Comparison of ENCODE assay signal across 1 cellular context in the genomic region with DNA sequence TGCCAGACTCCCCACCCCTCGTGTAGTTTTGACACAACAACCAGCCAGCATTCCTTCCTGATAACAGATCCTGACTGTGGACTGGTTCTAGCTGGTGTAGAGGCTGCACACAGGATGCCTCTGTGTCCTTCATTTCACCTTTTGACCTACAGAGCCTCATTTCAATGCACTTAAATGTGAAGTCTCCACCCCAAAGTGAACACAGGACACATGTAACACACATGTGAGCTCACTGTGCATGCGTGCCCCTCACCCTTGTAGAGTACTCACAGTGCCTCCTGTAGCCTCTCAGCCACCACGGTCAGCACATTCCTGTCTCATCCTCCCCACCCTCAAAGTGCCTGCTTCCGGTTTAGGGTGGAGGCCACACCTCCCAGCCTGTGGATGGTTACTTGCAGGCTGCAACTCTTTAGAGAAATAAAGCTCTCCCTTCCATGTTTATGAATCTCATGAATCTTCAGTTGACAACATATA.
TF ChIP-seq lines count a peak whose summit lies in the region.

No MANE protein-coding gene starts in this region.

TF ChIP-seq in SK-N-SH treated with all-trans-retinoic acid at 6 μM for 48 hours, 23 proteins besides CTCF, POLR2A, EP300 and RAD21 (continued from another document):
- TF ChIP-seq, protein P1, sequence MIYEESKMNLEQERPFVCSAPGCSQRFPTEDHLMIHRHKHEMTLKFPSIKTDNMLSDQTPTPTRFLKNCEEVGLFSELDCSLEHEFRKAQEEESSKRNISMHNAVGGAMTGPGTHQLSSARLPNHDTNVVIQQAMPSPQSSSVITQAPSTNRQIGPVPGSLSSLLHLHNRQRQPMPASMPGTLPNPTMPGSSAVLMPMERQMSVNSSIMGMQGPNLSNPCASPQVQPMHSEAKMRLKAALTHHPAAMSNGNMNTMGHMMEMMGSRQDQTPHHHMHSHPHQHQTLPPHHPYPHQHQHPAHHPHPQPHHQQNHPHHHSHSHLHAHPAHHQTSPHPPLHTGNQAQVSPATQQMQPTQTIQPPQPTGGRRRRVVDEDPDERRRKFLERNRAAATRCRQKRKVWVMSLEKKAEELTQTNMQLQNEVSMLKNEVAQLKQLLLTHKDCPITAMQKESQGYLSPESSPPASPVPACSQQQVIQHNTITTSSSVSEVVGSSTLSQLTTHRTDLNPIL (CRISPR knock-in tag; IDR thresholded peaks at IDR 0.05; ENCODE audit: low read depth), result no peak
- TF ChIP-seq CSDC2 (CRISPR knock-in tag; IDR thresholded peaks at IDR 0.05) (no peak), OSR1 (CRISPR knock-in tag; IDR thresholded peaks at IDR 0.05) (no peak), ZNF70 (CRISPR knock-in tag; IDR thresholded peaks at IDR 0.05) (no peak)
- TF ChIP-seq, protein P2, sequence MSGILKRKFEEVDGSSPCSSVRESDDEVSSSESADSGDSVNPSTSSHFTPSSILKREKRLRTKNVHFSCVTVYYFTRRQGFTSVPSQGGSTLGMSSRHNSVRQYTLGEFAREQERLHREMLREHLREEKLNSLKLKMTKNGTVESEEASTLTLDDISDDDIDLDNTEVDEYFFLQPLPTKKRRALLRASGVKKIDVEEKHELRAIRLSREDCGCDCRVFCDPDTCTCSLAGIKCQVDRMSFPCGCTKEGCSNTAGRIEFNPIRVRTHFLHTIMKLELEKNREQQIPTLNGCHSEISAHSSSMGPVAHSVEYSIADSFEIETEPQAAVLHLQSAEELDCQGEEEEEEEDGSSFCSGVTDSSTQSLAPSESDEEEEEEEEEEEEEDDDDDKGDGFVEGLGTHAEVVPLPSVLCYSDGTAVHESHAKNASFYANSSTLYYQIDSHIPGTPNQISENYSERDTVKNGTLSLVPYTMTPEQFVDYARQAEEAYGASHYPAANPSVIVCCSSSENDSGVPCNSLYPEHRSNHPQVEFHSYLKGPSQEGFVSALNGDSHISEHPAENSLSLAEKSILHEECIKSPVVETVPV (CRISPR knock-in tag; IDR thresholded peaks at IDR 0.05), result no peak
